In genomic region chr2:45578056-45578843, GRCh38 we compare ENCODE assay signal across 8 cellular contexts. TPM values are rescaled to one million over a fixed set of nuclear protein-coding genes. Genes with fewer than 3 reads are reported as not detected.
DNase-seq lines count a peak whose midpoint lies in the region; ATAC-seq and TF ChIP-seq lines count a peak whose summit lies in the region.

No MANE protein-coding gene starts in this region.

- H3K9me2 ChIP-seq in SU-DHL-6 (replicated peaks; ENCODE audit: insufficient read depth, low read length): no peaks in the 10 kb centered on the region

- 0 out of 2 replicates have a peak, but pooled peaks cover 6% of the 10 kb centered on the region for H3F3A ChIP-seq in SU-DHL-6 (ENCODE audit: insufficient read depth)

- H3K27me3 ChIP-seq in SU-DHL-6 (ENCODE audit: low read length): no peaks in the 10 kb centered on the region

- TF ChIP-seq CTCF in GM13977 (IDR thresholded peaks at IDR 0.05; ENCODE audit: extremely low read depth, insufficient read depth, missing control alignments) (peak; percentile 41), SU-DHL-6 (IDR thresholded peaks at IDR 0.05; ENCODE audit: insufficient read depth, low read length, poor library complexity, severe bottlenecking) (peak; percentile 18), fibroblast of mammary gland (conservative IDR thresholded peaks at IDR 0.05; ENCODE audit: control insufficient read depth, insufficient read depth, low read depth, low read length) (peak; percentile 48)

- DNase-seq in AG08395 (ENCODE audit: low spot score) (peak; percentile 33), GM13977 (ENCODE audit: low spot score) (peak; percentile 11), fibroblast of mammary gland (ENCODE audit: low read depth) (peak; percentile 54), ureter (ENCODE audit: low spot score) (no peak), kidney glomerular epithelial cell (lab: John Stamatoyannopoulos, UW) (no peak)

- no peak overlapping the region for H3K9ac ChIP-seq in SU-DHL-6 (ENCODE audit: low read length)

- H3K79me2 ChIP-seq in SU-DHL-6 (ENCODE audit: insufficient read depth, low read length): no peaks in the 10 kb centered on the region

- ATAC-seq in GM21423 (IDR thresholded peaks at IDR 0.05; ENCODE audit: unreplicated experiment) (no peak), HG03354 (IDR thresholded peaks at IDR 0.05; ENCODE audit: poor library complexity, severe bottlenecking, unreplicated experiment) (no peak)

- in situ Hi-C loops in GM13977 (cut with MboI; ENCODE audit: low pct_unique_long_range_greater_than_20kb, low sequenced_read_pairs, unreplicated experiment): no loop called here

- no peak overlapping the region for H2AFZ ChIP-seq in SU-DHL-6 (ENCODE audit: low read depth, low read length, severe bottlenecking)

- no peak overlapping the region for H3K27ac ChIP-seq in SU-DHL-6 (ENCODE audit: low read depth, low read length)

- H3K9me3 ChIP-seq in SU-DHL-6 (ENCODE audit: insufficient read depth, low read length): no peaks in the 10 kb centered on the region

- no peak overlapping the region for H3K4me3 ChIP-seq in SU-DHL-6 (ENCODE audit: insufficient read depth, low read length, poor library complexity, severe bottlenecking)
- H3K4me3 ChIP-seq in fibroblast of mammary gland (ENCODE audit: control insufficient read depth, low read depth, low read length): no peak overlapping the region

- H3K36me3 ChIP-seq in SU-DHL-6 (ENCODE audit: low read length): peaks cover 3% of the 10 kb centered on the region; the same call in 1 of the 2 replicates

- no peaks in the 10 kb centered on the region for H4K20me1 ChIP-seq in SU-DHL-6 (ENCODE audit: low read depth, low read length)

- H3K4me2 ChIP-seq in SU-DHL-6 (ENCODE audit: low read depth, low read length, poor library complexity, severe bottlenecking): no peak overlapping the region

RNA-seq across cellular contexts. Expression of gene SRBD1, which starts 32.8 kb away (rescaled TPM):
- total RNA-seq in ureter: 30.3 TPM

Comparison
In these comparisons a context has a peak if more than half of its experiments do, and no peak if none do; other contexts are left out.
1. DNase-seq: peak in AG08395 (single experiment), GM13977 (single experiment) and fibroblast of mammary gland (single experiment); none in ureter (single experiment) and kidney glomerular epithelial cell (single experiment).
2. Peak in every context shown above with its lines, with median percentiles within 50 percentile points of each other: CTCF ChIP-seq.